ENCODE assay signal across 8 cellular contexts in genomic region chr5:55991768-55992486, GRCh38.
DNase-seq lines count a peak whose midpoint lies in the region; ATAC-seq and TF ChIP-seq lines count a peak whose summit lies in the region.

No MANE protein-coding gene starts in this region.

- no peak for TF ChIP-seq CTCF in WI38 (IDR thresholded peaks at IDR 0.05; ENCODE audit: low read depth, low read length)
- TF ChIP-seq CTCF in foreskin fibroblast (IDR thresholded peaks at IDR 0.05; ENCODE audit: low read depth, low read length) = no peak

- peaks cover 0 to 4% of the 10 kb centered on the region in 2 donors for H3K9me3 Mint-ChIP-seq in stimulated activated naive CD8-positive, alpha-beta T cell treated with anti-CD3 and anti-CD28 coated beads, Interleukin-15, amount 100 ng/mL, for 72 hours

- H3K27ac Mint-ChIP-seq in stimulated activated naive CD8-positive, alpha-beta T cell treated with anti-CD3 and anti-CD28 coated beads, Interleukin-15, amount 100 ng/mL, for 72 hours = peak overlapping the region in 1 of 2 donors; percentile 70

- peak; percentile 33 for DNase-seq in NOMO-1 treated with DMSO at 0.1 percent for 48 hours (lab: John Stamatoyannopoulos, UW; ENCODE audit: unreplicated experiment)
- DNase-seq in NOMO-1 treated with dmso at 0.1 percent for 144 hours (lab: John Stamatoyannopoulos, UW; ENCODE audit: unreplicated experiment) = no peak
- no peak for DNase-seq in foreskin fibroblast
- DNase-seq in stimulated activated naive CD8-positive, alpha-beta T cell treated with anti-CD3 and anti-CD28 coated beads, Interleukin-15, amount 100 ng/mL, for 72 hours = no peak
- DNase-seq in dedifferentiated amniotic fluid mesenchymal stem cell (ENCODE audit: extremely low spot score) = no peak
- no peak for DNase-seq in globus pallidus (ENCODE audit: low spot score)

- ATAC-seq in stimulated activated naive CD8-positive, alpha-beta T cell treated with anti-CD3 and anti-CD28 coated beads, Interleukin-15, amount 100 ng/mL, for 72 hours = no peak
- no peak for ATAC-seq in HG03025 (IDR thresholded peaks at IDR 0.05; ENCODE audit: low FRiP score, unreplicated experiment)

- peak overlapping the region; percentile 90 to 97 for H3K4me3 Mint-ChIP-seq in stimulated activated naive CD8-positive, alpha-beta T cell treated with anti-CD3 and anti-CD28 coated beads, Interleukin-15, amount 100 ng/mL, for 72 hours

- peaks cover 69% of the 10 kb centered on the region for H3K4me1 Mint-ChIP-seq in stimulated activated naive CD8-positive, alpha-beta T cell treated with anti-CD3 and anti-CD28 coated beads, Interleukin-15, amount 100 ng/mL, for 72 hours

- H3K27me3 Mint-ChIP-seq in stimulated activated naive CD8-positive, alpha-beta T cell treated with anti-CD3 and anti-CD28 coated beads, Interleukin-15, amount 100 ng/mL, for 72 hours = no peaks in the 10 kb centered on the region

- H3K4me3 ChIP-seq in WI38 (ENCODE audit: low read depth, low read length) (peak overlapping the region; percentile 90), foreskin fibroblast (ENCODE audit: low read depth in 1 of 2, low read length in 2 of 2) (peak overlapping the region; percentile 89 to 95)
